ENCODE assay signal across 1 cellular context in genomic region chr9:100268271-100268670, GRCh38.
TF ChIP-seq lines count a peak whose summit lies in the region.

No MANE protein-coding gene starts in this region.

TF ChIP-seq in GM23338, 12 proteins besides CTCF, POLR2A, EP300 and RAD21:
- TF ChIP-seq ZNF462 (CRISPR knock-in tag; IDR thresholded peaks at IDR 0.05) (no peak), STAT1 (IDR thresholded peaks at IDR 0.05; ENCODE audit: unreplicated experiment) (no peak), EZH2phosphoT487 (IDR thresholded peaks at IDR 0.05; ENCODE audit: unreplicated experiment) (no peak), EZH2 (IDR thresholded peaks at IDR 0.05; ENCODE audit: low read depth, unreplicated experiment) (no peak), ZNF331 (CRISPR knock-in tag; IDR thresholded peaks at IDR 0.05; ENCODE audit: low read depth) (no peak), JUNB (IDR thresholded peaks at IDR 0.05; ENCODE audit: unreplicated experiment) (no peak), NANOG (IDR thresholded peaks at IDR 0.05; ENCODE audit: borderline replicate concordance) (no peak), REST (IDR thresholded peaks at IDR 0.05; ENCODE audit: unreplicated experiment) (no peak), ZNF114 (CRISPR knock-in tag; IDR thresholded peaks at IDR 0.05) (no peak), POLR2AphosphoS5 (IDR thresholded peaks at IDR 0.05; ENCODE audit: low read depth) (no peak), ETS1 (IDR thresholded peaks at IDR 0.05) (no peak)
